In the genomic region with DNA sequence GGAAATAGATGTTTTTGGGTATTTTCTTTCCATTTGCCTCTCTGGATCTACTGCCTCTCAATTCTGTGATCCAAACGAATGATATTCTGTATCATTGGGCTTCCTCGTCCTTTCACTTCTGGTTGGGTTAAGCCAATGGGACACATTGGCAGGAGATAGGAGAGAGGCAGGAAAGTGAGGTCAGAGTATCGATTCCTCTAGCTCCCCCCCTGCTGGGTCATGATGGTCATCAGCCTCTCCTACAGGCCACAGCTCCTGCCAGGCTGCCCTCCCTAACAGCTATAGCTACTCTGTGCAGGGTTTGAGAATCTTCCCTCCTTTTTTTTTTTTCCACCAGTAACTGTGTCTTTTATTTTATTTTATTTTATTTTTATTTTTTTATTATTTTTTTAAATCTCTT, we compare ENCODE assay signal across 9 cellular contexts.
"Had no signal": no experiment of that assay in that cellular context is flagged by ENCODE, and none has a peak within 500 bp of the region (broad histone marks: within the 10 kb centered on the region; RNA-seq: fewer than 3 reads in every experiment).

No MANE protein-coding gene starts in this region.

- H3K27ac Mint-ChIP-seq: HFFc6 had no signal

- H3K27ac ChIP-seq: GM23248, HL-60 had no signal

- H3K4me3 ChIP-seq: GM23248, HAP-1, K562 had no signal

- H3K4me3 Mint-ChIP-seq: HFFc6 had no signal

- ATAC-seq: HCT116, K562 had no signal

- DNase-seq: GM23248, GOT3, H7, HFFc6, IMR-90 had no signal

- H3K9me3 Mint-ChIP-seq: HFFc6 had no signal

- H3K9me3 ChIP-seq: HAP-1 had no signal
